In the genomic region with DNA sequence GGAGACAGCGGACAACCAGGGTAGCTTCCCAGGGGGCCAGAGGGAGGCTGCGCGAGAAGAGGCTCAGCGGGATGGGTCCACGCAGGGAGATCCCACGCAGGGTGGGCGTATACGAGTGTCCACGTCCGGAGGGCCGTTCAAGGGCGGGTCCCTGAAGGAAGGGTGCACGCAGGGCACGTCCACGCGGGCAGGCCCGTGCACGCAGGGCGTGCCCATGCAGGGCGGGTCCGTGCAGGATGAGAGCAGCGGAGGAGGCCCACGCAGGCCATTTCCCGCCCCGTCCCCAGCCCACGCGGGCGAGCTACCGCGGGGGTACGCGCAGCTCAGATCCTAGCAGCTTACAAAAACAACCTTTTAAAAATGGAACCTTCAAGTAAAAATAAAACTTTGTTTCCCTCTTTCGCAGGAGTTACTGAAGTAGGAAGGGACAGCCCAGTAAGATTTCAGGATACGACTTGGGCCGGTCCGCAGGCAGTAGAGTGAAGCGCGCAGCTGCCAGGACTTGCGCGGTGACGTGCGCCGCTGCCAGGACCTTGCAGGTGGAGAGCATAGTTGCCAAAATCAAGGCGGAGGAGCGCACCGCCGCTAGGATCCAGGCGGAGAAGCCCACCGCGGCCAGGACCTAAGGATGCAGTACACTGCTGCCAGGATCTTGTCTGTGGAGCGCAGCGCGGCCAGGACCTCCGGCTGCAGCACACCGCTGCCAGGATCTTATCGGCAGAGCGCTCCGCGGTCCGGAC, we compare ENCODE assay signal across 8 cellular contexts. TPM values are rescaled to one million over a fixed set of nuclear protein-coding genes. Genes with fewer than 3 reads are reported as not detected.
A peak's percentile ranks its signal among the peaks of the same experiment; 100 is the strongest.
DNase-seq lines count a peak whose midpoint lies in the region; ATAC-seq and TF ChIP-seq lines count a peak whose summit lies in the region.

No MANE protein-coding gene starts in this region.

- DNase-seq in GM19240 (ENCODE audit: insufficient read length, low spot score) (peak; percentile 42), NCI-H748 treated with DMSO at 0.1 percent for 48 hours (lab: John Stamatoyannopoulos, UW) (peak; percentile 71), ecto neural progenitor cell (ENCODE audit: low spot score) (peak; percentile 94), lung (ENCODE audit: low spot score) (peak; percentile 79)
- peak; percentile 85 for DNase-seq in activated CD4-positive, alpha-beta memory T cell treated with anti-CD3 and anti-CD28 coated beads for 36 hours
- DNase-seq in stimulated activated CD4-positive, alpha-beta T cell treated with anti-CD3 and anti-CD28 coated beads, TNF-alpha, amount 100 ng/mL, for 48 hours (ENCODE audit: low read depth in 3 of 3), result peak; percentile 37 to 77 (median 63)

- POLR2A ChIA-PET in activated CD4-positive, alpha-beta memory T cell treated with anti-CD3 and anti-CD28 coated beads for 36 hours (lab: Charles Lee), result interaction anchor here (0.6 to 2.9 kb wide), 8 partner anchors 10 to 313 kb away, joined by 3 to 20 read pairs (median 4); a partner anchor contains a TSS

- H3K9me3 Mint-ChIP-seq in activated CD4-positive, alpha-beta memory T cell treated with anti-CD3 and anti-CD28 coated beads for 36 hours, result no peaks in the 10 kb centered on the region

- peaks cover 24% of the 10 kb centered on the region for H3K36me3 Mint-ChIP-seq in activated CD4-positive, alpha-beta memory T cell treated with anti-CD3 and anti-CD28 coated beads for 36 hours

- H3K4me1 Mint-ChIP-seq in activated CD4-positive, alpha-beta memory T cell treated with anti-CD3 and anti-CD28 coated beads for 36 hours (ENCODE audit: low read depth), result peaks cover 41% of the 10 kb centered on the region

- CTCF ChIA-PET in activated CD4-positive, alpha-beta memory T cell treated with anti-CD3 and anti-CD28 coated beads for 36 hours (lab: Charles Lee), result interaction anchor here (1.0 to 2.5 kb wide), 8 partner anchors 11 to 487 kb away, joined by 3 to 22 read pairs (median 6); a partner anchor contains a TSS

- H3K27me3 ChIP-seq in lung (ENCODE audit: control insufficient read depth, insufficient read depth), result no peaks in the 10 kb centered on the region

- H3K4me1 ChIP-seq in lung (ENCODE audit: control insufficient read depth in 2 of 2, insufficient read depth in 2 of 2, low read length in 2 of 2), result peaks cover 5 to 10% of the 10 kb centered on the region in 2 donors

- no peaks in the 10 kb centered on the region for H3K9me3 ChIP-seq in lung (ENCODE audit: control insufficient read depth in 2 of 2, insufficient read depth in 1 of 2, low read length in 1 of 2)

- H3K27ac ChIP-seq in C4-2B, result peak overlapping the region; percentile 94
- peak overlapping the region; percentile 100 for H3K27ac ChIP-seq in lung (ENCODE audit: low read depth in 1 of 2, low read length in 1 of 2)

- peak overlapping the region; percentile 96 for H3K4me3 Mint-ChIP-seq in activated CD4-positive, alpha-beta memory T cell treated with anti-CD3 and anti-CD28 coated beads for 36 hours

- no peaks in the 10 kb centered on the region for H3K27me3 Mint-ChIP-seq in activated CD4-positive, alpha-beta memory T cell treated with anti-CD3 and anti-CD28 coated beads for 36 hours

- intact Hi-C loops in activated CD4-positive, alpha-beta memory T cell treated with anti-CD3 and anti-CD28 coated beads for 36 hours (cut with micrococcal nuclease), result loop anchor here (1.0 kb wide), 2 partner anchors 22 to 28 kb away; a partner anchor contains a TSS

- peak overlapping the region; percentile 99 for H3K27ac Mint-ChIP-seq in activated CD4-positive, alpha-beta memory T cell treated with anti-CD3 and anti-CD28 coated beads for 36 hours

- TF ChIP-seq CTCF in C4-2B (conservative IDR thresholded peaks at IDR 0.05) (no peak), lung (IDR thresholded peaks at IDR 0.05; ENCODE audit: control extremely low read depth, extremely low read depth) (no peak)

- H3K4me3 ChIP-seq in lung, result peak overlapping the region; percentile 90

- 0% methylated on average over 59 to 60 of the region's 60 CpGs for WGBS in lung, 2 donors

- ATAC-seq in HG03457 (IDR thresholded peaks at IDR 0.05; ENCODE audit: unreplicated experiment) (peak; percentile 42), lung (ENCODE audit: insufficient read depth, low FRiP score) (peak; percentile 91)

- H3K36me3 ChIP-seq in lung (ENCODE audit: control insufficient read depth in 2 of 2, insufficient read depth in 2 of 2, low read length in 2 of 2), result peaks cover 0 to 12% of the 10 kb centered on the region in 2 donors

RNA-seq across cellular contexts. Expression of a gene that starts 0.4 kb away (rescaled TPM):
- 100 to 1,000 TPM; 110 to 112 TPM for total RNA-seq in activated CD4-positive, alpha-beta memory T cell treated with anti-CD3 and anti-CD28 coated beads for 36 hours
- 100 to 1,000 TPM in 1 of 2 donors, 10 to 100 TPM in 1; 40.7 to 130 TPM for total RNA-seq in lung
- polyA plus RNA-seq in lung, result 10 to 100 TPM; 27.5 to 33.7 TPM

Comparison
In these comparisons a context has a peak if more than half of its experiments do, and no peak if none do; other contexts are left out.
1. Peak in every context shown above with its lines: DNase-seq, ATAC-seq, H3K4me3 ChIP-seq and H3K27ac ChIP-seq.
2. DNase-seq: peak in every context shown above with its lines; median percentile 94 in ecto neural progenitor cell; 85 in activated CD4-positive, alpha-beta memory T cell treated with anti-CD3 and anti-CD28 coated beads for 36 hours; 79 in lung; 71 in NCI-H748 treated with DMSO at 0.1 percent for 48 hours; 63 in stimulated activated CD4-positive, alpha-beta T cell treated with anti-CD3 and anti-CD28 coated beads, TNF-alpha, amount 100 ng/mL, for 48 hours; 42 in GM19240.